In the genomic region with DNA sequence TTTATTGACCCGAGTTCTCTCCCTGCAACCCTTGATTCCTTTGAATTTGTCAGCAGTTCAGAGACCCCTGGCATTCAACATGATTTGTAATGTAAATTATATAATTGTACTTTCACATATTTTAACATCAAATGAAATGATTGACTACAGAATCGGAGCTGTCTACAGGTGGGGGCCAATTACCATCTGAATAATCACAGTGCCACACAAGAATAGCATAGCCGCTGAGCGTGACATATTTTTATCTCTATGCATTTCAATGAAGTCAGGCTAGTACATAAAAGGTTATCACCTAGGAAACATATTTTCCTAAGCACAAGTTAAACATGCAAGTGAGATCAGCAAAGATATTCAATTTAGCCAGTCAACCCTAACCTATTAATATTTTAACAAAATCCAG, we compare ENCODE assay signal across 19 cellular contexts.
"Had no signal": no experiment of that assay in that cellular context is flagged by ENCODE, and none has a peak within 500 bp of the region (broad histone marks: within the 10 kb centered on the region; RNA-seq: fewer than 3 reads in every experiment).

No MANE protein-coding gene starts in this region.

- H3K27me3 ChIP-seq: esophagus muscularis mucosa, gastroesophageal sphincter, hepatocyte, right lobe of liver, tibial artery, upper lobe of left lung, uterus had no signal

- H3K4me2 ChIP-seq: hepatocyte had no signal

- DNase-seq: effector memory CD4-positive, alpha-beta T cell; glutamatergic neuron; lower lobe of right lung; mesenchymal stem cell; naive B cell; right lobe of liver; spleen; stimulated activated CD4-positive, alpha-beta T cell treated with anti-CD3 and anti-CD28 coated beads, Interleukin-15, amount 100 ng/mL, for 24 hours; stimulated activated CD4-positive, alpha-beta T cell treated with anti-CD3 and anti-CD28 coated beads, Interleukin-1b, Interleukin-23, amount 100 ng/mL, for 48 hours; stimulated activated CD4-positive, alpha-beta T cell treated with anti-CD3 and anti-CD28 coated beads, Interleukin-4, amount 100 ng/mL, for 24 hours; tibial artery; upper lobe of left lung; uterus had no signal

- H3K36me3 ChIP-seq: esophagus muscularis mucosa, gastroesophageal sphincter, lower lobe of right lung, neutrophil, right lobe of liver, spleen, tibial artery, upper lobe of left lung, uterus had no signal

- H3K4me3 ChIP-seq: esophagus muscularis mucosa, gastroesophageal sphincter, hepatocyte, lower lobe of right lung, right lobe of liver, spleen, tibial artery, upper lobe of left lung, uterus had no signal

- H3K79me2 ChIP-seq: hepatocyte had no signal

- H3K4me1 ChIP-seq: gastroesophageal sphincter, right lobe of liver, spleen, upper lobe of left lung, uterus had no signal

- H2AFZ ChIP-seq: hepatocyte had no signal

- H3K27ac ChIP-seq: esophagus muscularis mucosa, gastroesophageal sphincter, hepatocyte, lower lobe of right lung, neutrophil, right lobe of liver, spleen, tibial artery, uterus had no signal

- ATAC-seq: gastroesophageal sphincter; left lobe of liver; lower lobe of right lung; right lobe of liver; stimulated activated memory B cell treated with anti-CD40 and anti-IgM and Interleukin-4, amounts not matched to agents 10 μg/mL and 1 μg/mL and 100 μg/mL, for 72 hours had no signal

- H3K9me3 ChIP-seq: esophagus muscularis mucosa, gastroesophageal sphincter, lower lobe of right lung, neutrophil, right lobe of liver, spleen, tibial artery, upper lobe of left lung, uterus had no signal
